ENCODE assay signal across 18 cellular contexts in genomic region chr14:55673048-55673447, GRCh38.
"Had no signal": no experiment of that assay in that cellular context is flagged by ENCODE, and none has a peak within 500 bp of the region (broad histone marks: within the 10 kb centered on the region; RNA-seq: fewer than 3 reads in every experiment).

No MANE protein-coding gene starts in this region.

- H3K27me3 ChIP-seq: neutrophil, right atrium auricular region, transverse colon had no signal

- H3K27me3 Mint-ChIP-seq: naive thymus-derived CD8-positive, alpha-beta T cell had no signal

- H3K4me3 ChIP-seq: right atrium auricular region, smooth muscle cell, thoracic aorta, transverse colon had no signal

- H3K4me1 ChIP-seq: right atrium auricular region, transverse colon had no signal

- ATAC-seq: esophagus mucosa; left cardiac atrium; naive thymus-derived CD8-positive, alpha-beta T cell; stimulated activated effector memory CD8-positive, alpha-beta T cell treated with anti-CD3 and anti-CD28 coated beads, Interleukin-12 subunit alpha, Interleukin-12 subunit beta, amount 100 ng/mL, for 72 hours; stimulated activated naive CD8-positive, alpha-beta T cell treated with anti-CD3 and anti-CD28 coated beads, Interleukin-15, Interleukin-2, amounts not matched to agents 100 U/mL and 50 U/mL, for 24 hours had no signal

- H3K27ac Mint-ChIP-seq: stimulated activated effector memory CD8-positive, alpha-beta T cell treated with anti-CD3 and anti-CD28 coated beads, Interleukin-12 subunit alpha, Interleukin-12 subunit beta, amount 100 ng/mL, for 72 hours had no signal

- H3K9me3 Mint-ChIP-seq: immature natural killer cell; naive thymus-derived CD8-positive, alpha-beta T cell; stimulated activated effector memory CD8-positive, alpha-beta T cell treated with anti-CD3 and anti-CD28 coated beads, Interleukin-12 subunit alpha, Interleukin-12 subunit beta, amount 100 ng/mL, for 72 hours had no signal

- H3K27ac ChIP-seq: neutrophil, right atrium auricular region, thoracic aorta, transverse colon had no signal

- DNase-seq: effector memory CD4-positive, alpha-beta T cell; immature natural killer cell; kidney; left cardiac atrium; mesendoderm; naive thymus-derived CD8-positive, alpha-beta T cell; stimulated activated CD4-positive, alpha-beta T cell treated with anti-CD3 and anti-CD28 coated beads, Interleukin-4, amount 100 ng/mL, for 1 hour; stimulated activated CD8-positive, alpha-beta memory T cell treated with anti-CD3 and anti-CD28 coated beads, Interleukin-4, amount 100 ng/mL, for 48 hours; stimulated activated naive CD8-positive, alpha-beta T cell treated with anti-CD3 and anti-CD28 coated beads, Interleukin-15, Interleukin-2, amounts not matched to agents 100 U/mL and 50 U/mL, for 24 hours; transverse colon had no signal

- H3K4me3 Mint-ChIP-seq: immature natural killer cell; naive thymus-derived CD8-positive, alpha-beta T cell; stimulated activated effector memory CD8-positive, alpha-beta T cell treated with anti-CD3 and anti-CD28 coated beads, Interleukin-12 subunit alpha, Interleukin-12 subunit beta, amount 100 ng/mL, for 72 hours had no signal

- FAIRE-seq: endometrium, frontal cortex, kidney had no signal

- H3K4me1 Mint-ChIP-seq: immature natural killer cell; naive thymus-derived CD8-positive, alpha-beta T cell; stimulated activated effector memory CD8-positive, alpha-beta T cell treated with anti-CD3 and anti-CD28 coated beads, Interleukin-12 subunit alpha, Interleukin-12 subunit beta, amount 100 ng/mL, for 72 hours had no signal

- H3K9me3 ChIP-seq: neutrophil, right atrium auricular region, thoracic aorta, transverse colon had no signal

- H3K4me2 ChIP-seq: smooth muscle cell had no signal
